8 cellular contexts compared by ENCODE assay signal in the genomic region with DNA sequence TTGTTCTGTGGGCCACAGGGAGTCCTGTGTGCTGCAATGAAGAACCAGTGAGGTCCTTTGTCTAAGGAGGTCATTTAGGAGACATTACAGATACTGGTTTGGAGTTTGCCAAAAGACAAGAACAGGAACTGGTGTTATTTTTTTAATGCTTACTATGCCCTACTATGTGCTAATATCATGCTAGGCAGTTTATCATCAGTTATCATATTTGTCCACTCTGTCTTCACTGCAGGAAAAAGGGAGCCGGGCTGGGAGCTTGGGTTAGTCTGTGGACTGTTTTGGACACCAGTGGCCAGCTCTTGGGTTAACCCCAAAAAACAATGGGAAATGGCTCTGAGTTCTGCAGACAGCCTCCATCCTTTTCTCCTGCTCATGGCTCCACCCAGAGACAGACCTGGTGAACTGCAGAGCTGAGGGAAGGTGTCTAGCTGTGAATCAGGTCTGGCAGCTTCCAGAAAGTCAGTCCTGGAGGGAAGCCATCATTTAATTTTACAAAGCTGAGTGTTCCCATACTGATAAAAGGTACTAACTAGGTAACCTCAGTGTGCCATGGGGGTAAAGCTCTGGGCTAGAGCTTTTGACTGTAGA.
A peak's percentile ranks its signal among the peaks of the same experiment; 100 is the strongest.
DNase-seq lines count a peak whose midpoint lies in the region; ATAC-seq and TF ChIP-seq lines count a peak whose summit lies in the region.

No MANE protein-coding gene starts in this region.

- no peaks in the 10 kb centered on the region for H3F3A ChIP-seq in PC-3 (ENCODE audit: low read length, unreplicated experiment)

- H3K4me3 Mint-ChIP-seq in Calu3 (ENCODE audit: low read depth, unreplicated experiment) = no peak overlapping the region

- H3K9me3 ChIP-seq in PC-3 (ENCODE audit: low read length) (no peaks in the 10 kb centered on the region), osteoblast (ENCODE audit: low read depth, low read length) (no peaks in the 10 kb centered on the region)

- peaks cover 28% of the 10 kb centered on the region for H3K36me3 Mint-ChIP-seq in Calu3 (ENCODE audit: insufficient read depth, unreplicated experiment)

- H3K4me1 ChIP-seq in PC-3 (ENCODE audit: insufficient read depth, low read length) = no peaks in the 10 kb centered on the region
- H3K4me1 ChIP-seq in osteoblast (ENCODE audit: insufficient read depth, low read length) = no peaks in the 10 kb centered on the region

- no peaks in the 10 kb centered on the region for H4K20me1 ChIP-seq in PC-3 (ENCODE audit: low read length)
- no peaks in the 10 kb centered on the region for H4K20me1 ChIP-seq in osteoblast (ENCODE audit: insufficient read depth, low read length)

- H3K27ac ChIP-seq in PC-3 (ENCODE audit: low read length) (no peak overlapping the region), epithelial cell of prostate (no peak overlapping the region), osteoblast (ENCODE audit: low read depth, low read length) (no peak overlapping the region)

- TF ChIP-seq CTCF in Calu3 (IDR thresholded peaks at IDR 0.05; ENCODE audit: unreplicated experiment) (no peak), PC-3 (conservative IDR thresholded peaks at IDR 0.05; ENCODE audit: low read depth, low read length) (peak; percentile 70), osteoblast (IDR thresholded peaks at IDR 0.05; ENCODE audit: extremely low read depth, low read depth, low read length) (peak; percentile 42)

- no peak overlapping the region for H3K9ac ChIP-seq in PC-3 (ENCODE audit: low read length)

- H3K4me3 ChIP-seq in PC-3 (ENCODE audit: low read length) (no peak overlapping the region), osteoblast (ENCODE audit: insufficient read depth, low read length) (no peak overlapping the region)

- H3K27me3 Mint-ChIP-seq in Calu3 (ENCODE audit: unreplicated experiment) = no peaks in the 10 kb centered on the region

- intact Hi-C loops in Calu3 (cut with micrococcal nuclease; ENCODE audit: unreplicated experiment) = no loop called here
- intact Hi-C loops in PC-3 (cut with micrococcal nuclease) = no loop called here

- peak; percentile 52 for DNase-seq in Calu3
- DNase-seq in PC-3 = peak; percentile 69
- peak; percentile 10 for DNase-seq in epithelial cell of prostate (ENCODE audit: low read depth, low spot score)
- no peak for DNase-seq in osteoblast (ENCODE audit: insufficient read length, low spot score, missing footprints)
- DNase-seq in middle frontal gyrus (ENCODE audit: extremely low spot score, low spot score) = no peak
- no peak for DNase-seq in stimulated activated naive CD4-positive, alpha-beta T cell treated with Interleukin-2 at 50 U/mL for 16 hours (lab: John Stamatoyannopoulos, UW)

- peaks cover 12% of the 10 kb centered on the region for H3K4me1 Mint-ChIP-seq in Calu3 (ENCODE audit: low read depth, unreplicated experiment)

- no peaks in the 10 kb centered on the region for H3K79me2 ChIP-seq in PC-3 (ENCODE audit: low read length)
- no peaks in the 10 kb centered on the region for H3K79me2 ChIP-seq in osteoblast (ENCODE audit: insufficient read depth, low read length)

- POLR2A ChIA-PET in PC-3 (lab: Charles Lee; ENCODE audit: unreplicated experiment) = no interaction called here

- H2AFZ ChIP-seq in PC-3 (ENCODE audit: low read length) = no peak overlapping the region
- H2AFZ ChIP-seq in osteoblast (ENCODE audit: low read length) = no peak overlapping the region

- CTCF ChIA-PET in Calu3 (lab: Charles Lee) (no interaction called here), PC-3 (lab: Charles Lee) (interaction anchor here (0.6 to 1.1 kb wide), 5 partner anchors 25 to 289 kb away, joined by 3 to 5 read pairs (median 4); a partner anchor contains a TSS)

- H3K9me2 ChIP-seq in PC-3 (replicated peaks; ENCODE audit: low read length) = no peaks in the 10 kb centered on the region

- no peak overlapping the region for H3K27ac Mint-ChIP-seq in Calu3 (ENCODE audit: unreplicated experiment)

- BruUV-seq in Calu3 (replicated peaks; lab: Mats Ljungman, UMichigan) (no TSS peak), PC-3 (replicated peaks; lab: Mats Ljungman, UMichigan) (no TSS peak)

- H3K27me3 ChIP-seq in PC-3 (ENCODE audit: low read length) (no peaks in the 10 kb centered on the region), osteoblast (ENCODE audit: insufficient read depth, low read length) (no peaks in the 10 kb centered on the region)

- H3K4me2 ChIP-seq in PC-3 (ENCODE audit: low read length) (no peak overlapping the region), osteoblast (ENCODE audit: insufficient read depth, low read length) (no peak overlapping the region)

- H3K9me3 Mint-ChIP-seq in Calu3 (ENCODE audit: low read depth, unreplicated experiment) = no peaks in the 10 kb centered on the region

- H3K36me3 ChIP-seq in PC-3 (ENCODE audit: low read depth, low read length) = no peaks in the 10 kb centered on the region; the same call in 1 of the 2 replicates
- peaks cover 21% of the 10 kb centered on the region for H3K36me3 ChIP-seq in osteoblast (ENCODE audit: insufficient read depth, low read length)

- peak; percentile 28 for ATAC-seq in GM21529 (IDR thresholded peaks at IDR 0.05; ENCODE audit: unreplicated experiment)
- peak; percentile 90 for ATAC-seq in PC-3
- ATAC-seq in HG03045 (IDR thresholded peaks at IDR 0.05; ENCODE audit: unreplicated experiment) = no peak

Comparison
In these comparisons a context has a peak if more than half of its experiments do, and no peak if none do; other contexts are left out.
1. DNase-seq: peak in Calu3 (single experiment), PC-3 (single experiment) and epithelial cell of prostate (single experiment); none in osteoblast (single experiment), middle frontal gyrus (single experiment) and stimulated activated naive CD4-positive, alpha-beta T cell treated with Interleukin-2 at 50 U/mL for 16 hours (single experiment).